In genomic region chr3:75670445-75670882, GRCh38 we compare ENCODE assay signal across 10 cellular contexts. TPM values are rescaled to one million over a fixed set of nuclear protein-coding genes. Genes with fewer than 3 reads are reported as not detected.
DNase-seq lines count a peak whose midpoint lies in the region; FAIRE-seq and TF ChIP-seq lines count a peak whose summit lies in the region.
"Not testable (repeated sequence)": the region's sequence is repeated elsewhere in the genome, so short reads cannot be mapped to it uniquely, and the experiment has no call there.
"Had no signal": no experiment of that assay in that cellular context is flagged by ENCODE, and none has a peak within 500 bp of the region (broad histone marks: within the 10 kb centered on the region; RNA-seq: fewer than 3 reads in every experiment).

No MANE protein-coding gene starts in this region.

- POLR2A ChIA-PET in activated CD4-positive, alpha-beta T cell treated with anti-CD3 and anti-CD28 coated beads, Interleukin-2, amount 10 ng/mL, durations not matched to agents 7 days and 5 days (lab: Charles Lee) = not testable (repeated sequence)

- intact Hi-C loops in kidney (cut with DNase I) = not testable (repeated sequence)

- not testable (repeated sequence) for H3K4me1 Mint-ChIP-seq in activated CD4-positive, alpha-beta T cell treated with anti-CD3 and anti-CD28 coated beads, Interleukin-2, amount 10 ng/mL, durations not matched to agents 7 days and 5 days

- not testable (repeated sequence) for H3K4me1 ChIP-seq in HUES48 (ENCODE audit: control insufficient read depth, insufficient read depth, low read length); kidney (ENCODE audit: control insufficient read depth in 1 of 2, insufficient read depth in 1 of 2, low read depth in 1 of 2, low read length in 2 of 2); osteoblast (ENCODE audit: insufficient read depth, low read length)

- peak overlapping the region; percentile 81 for H3K27ac Mint-ChIP-seq in activated CD4-positive, alpha-beta T cell treated with anti-CD3 and anti-CD28 coated beads, Interleukin-2, amount 10 ng/mL, durations not matched to agents 7 days and 5 days

- not testable (repeated sequence) for TF ChIP-seq CTCF in bronchial epithelial cell (IDR thresholded peaks at IDR 0.05; ENCODE audit: insufficient read depth, low read length, severe bottlenecking); kidney (IDR thresholded peaks at IDR 0.05; ENCODE audit: borderline replicate concordance, extremely low read depth, insufficient read depth); osteoblast (IDR thresholded peaks at IDR 0.05; ENCODE audit: extremely low read depth, low read depth, low read length)

- peaks cover 13% of the 10 kb centered on the region for H3K9me3 ChIP-seq in HUES48 (ENCODE audit: control insufficient read depth, insufficient read depth, low read length)
- H3K9me3 ChIP-seq in kidney (ENCODE audit: control insufficient read depth in 1 of 2, low read length in 2 of 2); osteoblast (ENCODE audit: low read depth, low read length): not testable (repeated sequence)

- peak overlapping the region; percentile 55 for H3K4me2 ChIP-seq in osteoblast (ENCODE audit: insufficient read depth, low read length)

- H2AFZ ChIP-seq in osteoblast (ENCODE audit: low read length) = not testable (repeated sequence)

- not testable (repeated sequence) for H3K79me2 ChIP-seq in osteoblast (ENCODE audit: insufficient read depth, low read length)

- peaks cover 10% of the 10 kb centered on the region for H3K36me3 Mint-ChIP-seq in activated CD4-positive, alpha-beta T cell treated with anti-CD3 and anti-CD28 coated beads, Interleukin-2, amount 10 ng/mL, durations not matched to agents 7 days and 5 days (ENCODE audit: low read depth)

- H4K20me1 ChIP-seq in osteoblast (ENCODE audit: insufficient read depth, low read length) = not testable (repeated sequence)

- peaks cover 15% of the 10 kb centered on the region for H3K9me3 Mint-ChIP-seq in activated CD4-positive, alpha-beta T cell treated with anti-CD3 and anti-CD28 coated beads, Interleukin-2, amount 10 ng/mL, durations not matched to agents 7 days and 5 days

- FAIRE-seq in bronchial epithelial cell (lab: Jason Lieb, UNC); kidney (lab: Jason Lieb, UNC): not testable (repeated sequence)

- not testable (repeated sequence) for H3K9ac ChIP-seq in HUES48 (ENCODE audit: low read depth, low read length); kidney (ENCODE audit: low read length in 2 of 2)

- not testable (repeated sequence) for H3K27ac ChIP-seq in HUES48 (ENCODE audit: low read depth, low read length); kidney (ENCODE audit: low read depth in 2 of 2, low read length in 2 of 2); osteoblast (ENCODE audit: low read depth, low read length)

- peaks cover 82% of the 10 kb centered on the region for H3K27me3 ChIP-seq in HUES48 (ENCODE audit: control insufficient read depth, insufficient read depth, low read length)
- H3K27me3 ChIP-seq in bronchial epithelial cell (ENCODE audit: control insufficient read depth, insufficient read depth, low read length); osteoblast (ENCODE audit: insufficient read depth, low read length): not testable (repeated sequence)

- not testable (repeated sequence) for H3K36me3 ChIP-seq in HUES48 (ENCODE audit: control insufficient read depth, insufficient read depth, low read length); bronchial epithelial cell (ENCODE audit: control insufficient read depth, insufficient read depth, low read length); kidney (ENCODE audit: control insufficient read depth in 1 of 2, insufficient read depth in 2 of 2, low read length in 2 of 2); osteoblast (ENCODE audit: insufficient read depth, low read length)

- peak; percentile 71 for DNase-seq in CD1c-positive myeloid dendritic cell (ENCODE audit: extremely low spot score)
- not testable (repeated sequence) for DNase-seq in activated CD4-positive, alpha-beta T cell treated with anti-CD3 and anti-CD28 coated beads, Interleukin-2, amount 10 ng/mL, durations not matched to agents 7 days and 5 days; kidney; osteoblast (ENCODE audit: insufficient read length, low spot score, missing footprints)
- peak; percentile 62 for DNase-seq in bronchial epithelial cell (ENCODE audit: low read depth)
- DNase-seq in fibroblast of the conjunctiva (ENCODE audit: low read depth) = peak; percentile 53
- DNase-seq in superior temporal gyrus (ENCODE audit: extremely low spot score) = peak; percentile 10

- H3K27me3 Mint-ChIP-seq in activated CD4-positive, alpha-beta T cell treated with anti-CD3 and anti-CD28 coated beads, Interleukin-2, amount 10 ng/mL, durations not matched to agents 7 days and 5 days = peaks cover 43% of the 10 kb centered on the region

- CTCF ChIA-PET in activated CD4-positive, alpha-beta T cell treated with anti-CD3 and anti-CD28 coated beads, Interleukin-2, amount 10 ng/mL, durations not matched to agents 7 days and 5 days (lab: Charles Lee) = not testable (repeated sequence)

- H3K4me3 Mint-ChIP-seq in activated CD4-positive, alpha-beta T cell treated with anti-CD3 and anti-CD28 coated beads, Interleukin-2, amount 10 ng/mL, durations not matched to agents 7 days and 5 days = peak overlapping the region; percentile 11

- H3K4me3 ChIP-seq in HUES48 (ENCODE audit: low read depth, low read length) (peak overlapping the region; percentile 76), bronchial epithelial cell (ENCODE audit: low read depth, low read length) (peak overlapping the region; percentile 41), kidney (ENCODE audit: low read length in 2 of 2) (peak overlapping the region; percentile 41 to 50), osteoblast (ENCODE audit: insufficient read depth, low read length) (peak overlapping the region; percentile 13)

RNA-seq across cellular contexts. Expression of gene FRG2C, which starts 6.3 kb away (rescaled TPM):
- not detected for total RNA-seq in activated CD4-positive, alpha-beta T cell treated with anti-CD3 and anti-CD28 coated beads, Interleukin-2, amount 10 ng/mL, durations not matched to agents 7 days and 5 days
- total RNA-seq in bronchial epithelial cell (not detected in 2 replicates), kidney (not detected), osteoblast (under 0.01 TPM in 1 of 2 replicates, not detected in the other)
- 0.99 TPM for polyA plus RNA-seq in kidney (ENCODE audit: insufficient read depth, low read depth, low replicate concordance)
- total RNA-seq: CD4-positive, CD25-positive, alpha-beta regulatory T cell; occipital lobe had no signal
- polyA plus RNA-seq: CD4-positive, CD25-positive, alpha-beta regulatory T cell had no signal

Comparison
In these comparisons a context has a peak if more than half of its experiments do, and no peak if none do; other contexts are left out.
1. H3K4me3 ChIP-seq: peak in every context shown above with its lines; median percentile 76 in HUES48; 46 in kidney; 41 in bronchial epithelial cell; 13 in osteoblast.